ENCODE assay signal across 18 cellular contexts in genomic region chr5:134130239-134130945, GRCh38. TPM values are rescaled to one million over a fixed set of nuclear protein-coding genes. Genes with fewer than 3 reads are reported as not detected.
DNase-seq lines count a peak whose midpoint lies in the region; ATAC-seq and TF ChIP-seq lines count a peak whose summit lies in the region.
"Had no signal": no experiment of that assay in that cellular context is flagged by ENCODE, and none has a peak within 500 bp of the region (broad histone marks: within the 10 kb centered on the region; RNA-seq: fewer than 3 reads in every experiment).

No MANE protein-coding gene starts in this region.

- H3K27me3 ChIP-seq in CD4-positive, CD25-positive, alpha-beta regulatory T cell (ENCODE audit: control insufficient read depth, insufficient read depth, low read length): no peaks in the 10 kb centered on the region
- no peaks in the 10 kb centered on the region for H3K27me3 ChIP-seq in CD4-positive, alpha-beta memory T cell (ENCODE audit: insufficient read depth, low read length)
- H3K27me3 ChIP-seq: BLaER1, body of pancreas, dorsolateral prefrontal cortex had no signal

- ATAC-seq in CD4-positive, CD25-positive, alpha-beta regulatory T cell (ENCODE audit: low read depth in 2 of 2): no peak
- no peak for ATAC-seq in activated naive CD8-positive, alpha-beta T cell treated with anti-CD3 and anti-CD28 coated beads, Interleukin-2, amount 10 ng/mL, durations not matched to agents 7 days and 5 days (ENCODE audit: low read depth)
- ATAC-seq in natural killer cell: no peak
- ATAC-seq in HG03025 (IDR thresholded peaks at IDR 0.05; ENCODE audit: low FRiP score, unreplicated experiment): no peak
- ATAC-seq: body of pancreas, Panc1 had no signal

- peaks cover 32% of the 10 kb centered on the region for H3K36me3 ChIP-seq in CD4-positive, CD25-positive, alpha-beta regulatory T cell (ENCODE audit: control insufficient read depth, insufficient read depth, low read length)
- H3K36me3 ChIP-seq in CD4-positive, alpha-beta memory T cell (ENCODE audit: insufficient read depth, low read length): peaks cover 72% of the 10 kb centered on the region

- no peak for DNase-seq in CD4-positive, CD25-positive, alpha-beta regulatory T cell
- peak in 1 of 5 donors; percentile 56 for DNase-seq in CD4-positive, alpha-beta memory T cell
- peak; percentile 31 for DNase-seq in activated naive CD8-positive, alpha-beta T cell treated with anti-CD3 and anti-CD28 coated beads, Interleukin-2, amount 10 ng/mL, durations not matched to agents 7 days and 5 days
- no peak for DNase-seq in natural killer cell
- no peak for DNase-seq in SIG-M5 (lab: John Stamatoyannopoulos, UW)
- DNase-seq in caudate nucleus (lab: John Stamatoyannopoulos, UW): no peak
- DNase-seq: activated CD4-positive, CD25-positive, alpha-beta regulatory T cell; body of pancreas; DMS79 treated with DMSO at 0.1 percent for 48 hours; dorsolateral prefrontal cortex; hippocampal formation; KBM-7; NCI-H1092; NCI-H2107 had no signal

- peaks cover 4% of the 10 kb centered on the region for H3K27me3 Mint-ChIP-seq in CD4-positive, CD25-positive, alpha-beta regulatory T cell
- no peaks in the 10 kb centered on the region for H3K27me3 Mint-ChIP-seq in CD4-positive, alpha-beta memory T cell
- H3K27me3 Mint-ChIP-seq in activated naive CD8-positive, alpha-beta T cell treated with anti-CD3 and anti-CD28 coated beads, Interleukin-2, amount 10 ng/mL, durations not matched to agents 7 days and 5 days: no peaks in the 10 kb centered on the region
- H3K27me3 Mint-ChIP-seq in natural killer cell (ENCODE audit: low read depth in 2 of 2): no peaks in the 10 kb centered on the region

- peak overlapping the region; percentile 48 for H3K4me3 ChIP-seq in CD4-positive, CD25-positive, alpha-beta regulatory T cell (ENCODE audit: low read depth, low read length)
- H3K4me3 ChIP-seq in CD4-positive, alpha-beta memory T cell (ENCODE audit: low read length in 2 of 2): peak overlapping the region; percentile 54 to 68
- H3K4me3 ChIP-seq: BLaER1, body of pancreas, dorsolateral prefrontal cortex had no signal

- no peaks in the 10 kb centered on the region for H3K9me3 ChIP-seq in CD4-positive, CD25-positive, alpha-beta regulatory T cell (ENCODE audit: control insufficient read depth in 2 of 2, low read length in 2 of 2)
- no peaks in the 10 kb centered on the region for H3K9me3 ChIP-seq in CD4-positive, alpha-beta memory T cell (ENCODE audit: control insufficient read depth in 1 of 2, low read length in 2 of 2)
- H3K9me3 ChIP-seq: BLaER1, body of pancreas had no signal

- H3K4me1 ChIP-seq in CD4-positive, CD25-positive, alpha-beta regulatory T cell (ENCODE audit: control insufficient read depth, insufficient read depth, low read length, poor library complexity, severe bottlenecking): peaks cover 100% of the 10 kb centered on the region
- H3K4me1 ChIP-seq in CD4-positive, alpha-beta memory T cell (ENCODE audit: insufficient read depth, low read length): peaks cover 100% of the 10 kb centered on the region

- CTCF ChIA-PET in CD4-positive, alpha-beta memory T cell (lab: Charles Lee; ENCODE audit: partially characterized antibody): interaction anchor here (0.6 to 11.1 kb wide), 2 partner anchors 88 to 516 kb away, joined by 4 to 113 read pairs; no protein-coding TSS in a partner anchor

- H3K27ac ChIP-seq in CD4-positive, CD25-positive, alpha-beta regulatory T cell (ENCODE audit: insufficient read depth, low read length, poor library complexity, severe bottlenecking): peak overlapping the region; percentile 93
- peak overlapping the region; percentile 97 for H3K27ac ChIP-seq in CD4-positive, alpha-beta memory T cell (ENCODE audit: low read depth, low read length)
- no peak overlapping the region for H3K27ac ChIP-seq in caudate nucleus (ENCODE audit: low read depth, low read length)
- H3K27ac ChIP-seq: BLaER1, body of pancreas, HL-60 had no signal

- intact Hi-C loops in CD4-positive, alpha-beta memory T cell (cut with micrococcal nuclease): no loop called here
- intact Hi-C loops in natural killer cell (cut with micrococcal nuclease): no loop called here

- peaks cover 51% of the 10 kb centered on the region for H3K36me3 Mint-ChIP-seq in CD4-positive, CD25-positive, alpha-beta regulatory T cell
- peaks cover 70 to 88% of the 10 kb centered on the region in 2 donors for H3K36me3 Mint-ChIP-seq in CD4-positive, alpha-beta memory T cell
- H3K36me3 Mint-ChIP-seq in activated naive CD8-positive, alpha-beta T cell treated with anti-CD3 and anti-CD28 coated beads, Interleukin-2, amount 10 ng/mL, durations not matched to agents 7 days and 5 days: peaks cover 17% of the 10 kb centered on the region
- H3K36me3 Mint-ChIP-seq in natural killer cell: no peaks in the 10 kb centered on the region

- TF ChIP-seq CTCF in natural killer cell (IDR thresholded peaks at IDR 0.05): no peak

- no peaks in the 10 kb centered on the region for H3K9me3 Mint-ChIP-seq in CD4-positive, CD25-positive, alpha-beta regulatory T cell
- no peaks in the 10 kb centered on the region for H3K9me3 Mint-ChIP-seq in CD4-positive, alpha-beta memory T cell
- H3K9me3 Mint-ChIP-seq in activated naive CD8-positive, alpha-beta T cell treated with anti-CD3 and anti-CD28 coated beads, Interleukin-2, amount 10 ng/mL, durations not matched to agents 7 days and 5 days: no peaks in the 10 kb centered on the region
- H3K9me3 Mint-ChIP-seq in natural killer cell: no peaks in the 10 kb centered on the region

- peak overlapping the region; percentile 98 for H3K27ac Mint-ChIP-seq in CD4-positive, CD25-positive, alpha-beta regulatory T cell
- peak overlapping the region; percentile 95 to 99 (median 98) for H3K27ac Mint-ChIP-seq in CD4-positive, alpha-beta memory T cell
- peak overlapping the region; percentile 83 for H3K27ac Mint-ChIP-seq in activated naive CD8-positive, alpha-beta T cell treated with anti-CD3 and anti-CD28 coated beads, Interleukin-2, amount 10 ng/mL, durations not matched to agents 7 days and 5 days
- H3K27ac Mint-ChIP-seq in natural killer cell: peak overlapping the region; percentile 98

- POLR2A ChIA-PET in CD4-positive, alpha-beta memory T cell (lab: Charles Lee; ENCODE audit: partially characterized antibody): interaction anchor here (1.8 to 22.2 kb wide), 4 partner anchors 46 to 96 kb away, joined by 10 to 192 read pairs (median 22); partner anchors contain the start of genes PPP2CA and SKP1
- POLR2A ChIA-PET in activated naive CD8-positive, alpha-beta T cell treated with anti-CD3 and anti-CD28 coated beads, Interleukin-2, amount 10 ng/mL, durations not matched to agents 7 days and 5 days (lab: Charles Lee): interaction anchor here (1.0 to 10.9 kb wide), 6 partner anchors 9 to 50 kb away, joined by 3 to 174 read pairs (median 18); partner anchors contain the start of genes SKP1 and TCF7

- H3K4me3 Mint-ChIP-seq in CD4-positive, CD25-positive, alpha-beta regulatory T cell: peak overlapping the region; percentile 77 to 97 (median 92)
- peak overlapping the region; percentile 86 to 99 (median 96) for H3K4me3 Mint-ChIP-seq in CD4-positive, alpha-beta memory T cell
- H3K4me3 Mint-ChIP-seq in activated naive CD8-positive, alpha-beta T cell treated with anti-CD3 and anti-CD28 coated beads, Interleukin-2, amount 10 ng/mL, durations not matched to agents 7 days and 5 days: peak overlapping the region; percentile 89
- peak overlapping the region; percentile 76 for H3K4me3 Mint-ChIP-seq in natural killer cell

- H3K4me1 Mint-ChIP-seq in CD4-positive, CD25-positive, alpha-beta regulatory T cell: peaks cover 14 to 99% (median 52%) of the 10 kb centered on the region in 4 donors
- peaks cover 58 to 100% (median 86%) of the 10 kb centered on the region in 4 donors for H3K4me1 Mint-ChIP-seq in CD4-positive, alpha-beta memory T cell
- peaks cover 88% of the 10 kb centered on the region for H3K4me1 Mint-ChIP-seq in activated naive CD8-positive, alpha-beta T cell treated with anti-CD3 and anti-CD28 coated beads, Interleukin-2, amount 10 ng/mL, durations not matched to agents 7 days and 5 days
- H3K4me1 Mint-ChIP-seq in natural killer cell: peaks cover 61 to 77% of the 10 kb centered on the region in 2 donors

RNA-seq across cellular contexts. Expression of gene TCF7, which starts 15.9 kb away (rescaled TPM):
- total RNA-seq in CD4-positive, CD25-positive, alpha-beta regulatory T cell: 234 TPM
- 100 to 1,000 TPM in 1 of 4 donors, 10 to 100 TPM in 3; 55.4 to 118 (median 79.9) TPM for polyA plus RNA-seq in CD4-positive, CD25-positive, alpha-beta regulatory T cell
- total RNA-seq in CD4-positive, alpha-beta memory T cell: 100 to 1,000 TPM; 770 to 841 TPM
- 100 to 1,000 TPM; 102 to 474 TPM for polyA plus RNA-seq in CD4-positive, alpha-beta memory T cell
- 100 to 1,000 TPM; 283 to 315 TPM for total RNA-seq in activated naive CD8-positive, alpha-beta T cell treated with anti-CD3 and anti-CD28 coated beads, Interleukin-2, amount 10 ng/mL, durations not matched to agents 7 days and 5 days
- 100 to 1,000 TPM in 2 of 3 donors, 10 to 100 TPM in 1; 97.7 to 203 (median 158) TPM for total RNA-seq in natural killer cell

RNA-seq across cellular contexts. Expression of gene SKP1, which starts 46.4 kb away (rescaled TPM):
- 310 TPM for total RNA-seq in CD4-positive, CD25-positive, alpha-beta regulatory T cell
- polyA plus RNA-seq in CD4-positive, CD25-positive, alpha-beta regulatory T cell: 1,000 to 10,000 TPM; 1,181 to 1,272 (median 1,236) TPM
- 100 to 1,000 TPM; 234 to 246 TPM for total RNA-seq in CD4-positive, alpha-beta memory T cell
- 1,000 to 10,000 TPM; 1,076 to 1,639 TPM for polyA plus RNA-seq in CD4-positive, alpha-beta memory T cell
- 100 to 1,000 TPM; 193 to 206 TPM for total RNA-seq in activated naive CD8-positive, alpha-beta T cell treated with anti-CD3 and anti-CD28 coated beads, Interleukin-2, amount 10 ng/mL, durations not matched to agents 7 days and 5 days
- 100 to 1,000 TPM; 301 to 338 (median 315) TPM for total RNA-seq in natural killer cell
